ENCODE assay signal across 10 cellular contexts in the genomic region with DNA sequence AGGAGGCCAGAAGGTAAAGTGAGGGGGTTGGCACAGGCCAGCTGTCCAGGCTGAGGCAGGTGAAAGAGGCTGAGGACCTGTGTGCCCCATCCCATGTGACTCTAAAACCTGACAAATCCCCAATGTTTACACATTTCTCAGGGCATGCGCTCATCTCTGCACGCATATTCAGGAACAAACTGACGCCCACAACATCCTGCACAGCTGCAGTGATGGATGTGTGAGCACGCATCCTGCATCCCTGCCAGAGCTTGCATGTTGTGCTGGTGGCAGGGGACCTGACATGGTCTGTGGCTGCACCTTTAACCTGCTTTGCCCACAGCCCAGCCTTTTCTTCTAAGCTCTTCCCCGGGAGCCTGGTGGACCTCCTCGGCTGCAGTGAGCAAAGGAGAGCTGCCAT.
A peak's percentile ranks its signal among the peaks of the same experiment; 100 is the strongest.
DNase-seq lines count a peak whose midpoint lies in the region; ATAC-seq and TF ChIP-seq lines count a peak whose summit lies in the region.
"Had no signal": no experiment of that assay in that cellular context is flagged by ENCODE, and none has a peak within 500 bp of the region (broad histone marks: within the 10 kb centered on the region; RNA-seq: fewer than 3 reads in every experiment).

No MANE protein-coding gene starts in this region.

- H3K9me3 Mint-ChIP-seq in activated CD4-positive, alpha-beta memory T cell treated with anti-CD3 and anti-CD28 coated beads, Interleukin-2, amount 10 ng/mL, durations not matched to agents 7 days and 5 days = no peaks in the 10 kb centered on the region

- peak; percentile 3 for DNase-seq in GM12865 (ENCODE audit: low read depth)
- DNase-seq in activated CD4-positive, alpha-beta memory T cell treated with anti-CD3 and anti-CD28 coated beads, Interleukin-2, amount 10 ng/mL, durations not matched to agents 7 days and 5 days = peak; percentile 40
- DNase-seq in stimulated activated CD4-positive, alpha-beta T cell treated with anti-CD3 and anti-CD28 coated beads, Interleukin-15, amount 100 ng/mL, for 48 hours (ENCODE audit: low read depth in 2 of 2) = peak; percentile 13 to 60
- DNase-seq in GM13977 (ENCODE audit: low spot score) = no peak
- no peak for DNase-seq in cerebellar nuclear complex (lab: John Stamatoyannopoulos, UW)
- DNase-seq: HCEC 1CT, NCI-H1694 treated with DMSO at 0.1 percent for 48 hours had no signal

- no peak for TF ChIP-seq CTCF in GM12865 (IDR thresholded peaks at IDR 0.05; ENCODE audit: insufficient read depth, low read depth, low read length, missing control alignments)
- no peak for TF ChIP-seq CTCF in GM13977 (IDR thresholded peaks at IDR 0.05; ENCODE audit: extremely low read depth, insufficient read depth, missing control alignments)

- no peaks in the 10 kb centered on the region for H3K36me3 Mint-ChIP-seq in activated CD4-positive, alpha-beta memory T cell treated with anti-CD3 and anti-CD28 coated beads, Interleukin-2, amount 10 ng/mL, durations not matched to agents 7 days and 5 days (ENCODE audit: low read depth)

- no peak overlapping the region for H3K4me3 Mint-ChIP-seq in activated CD4-positive, alpha-beta memory T cell treated with anti-CD3 and anti-CD28 coated beads, Interleukin-2, amount 10 ng/mL, durations not matched to agents 7 days and 5 days

- H3K27me3 Mint-ChIP-seq in activated CD4-positive, alpha-beta memory T cell treated with anti-CD3 and anti-CD28 coated beads, Interleukin-2, amount 10 ng/mL, durations not matched to agents 7 days and 5 days = peaks cover 2% of the 10 kb centered on the region

- no peak overlapping the region for H3K4me3 ChIP-seq in GM12865 (ENCODE audit: low read depth, low read length)

- peaks cover 28% of the 10 kb centered on the region for H3K4me1 Mint-ChIP-seq in activated CD4-positive, alpha-beta memory T cell treated with anti-CD3 and anti-CD28 coated beads, Interleukin-2, amount 10 ng/mL, durations not matched to agents 7 days and 5 days

- CTCF ChIA-PET in activated CD4-positive, alpha-beta memory T cell treated with anti-CD3 and anti-CD28 coated beads, Interleukin-2, amount 10 ng/mL, durations not matched to agents 7 days and 5 days (lab: Charles Lee) = interaction anchor here (1.2 to 1.7 kb wide), 3 partner anchors 18 to 24 kb away, joined by 3 to 4 read pairs (median 4); no protein-coding TSS in a partner anchor

- in situ Hi-C loops in GM13977 (cut with MboI; ENCODE audit: low pct_unique_long_range_greater_than_20kb, low sequenced_read_pairs, unreplicated experiment) = no loop called here

- peak; percentile 68 for ATAC-seq in HG03039 (IDR thresholded peaks at IDR 0.05; ENCODE audit: unreplicated experiment)
- ATAC-seq in HG03159 (IDR thresholded peaks at IDR 0.05; ENCODE audit: unreplicated experiment) = no peak
- ATAC-seq: sciatic nerve had no signal

- H3K27ac Mint-ChIP-seq in activated CD4-positive, alpha-beta memory T cell treated with anti-CD3 and anti-CD28 coated beads, Interleukin-2, amount 10 ng/mL, durations not matched to agents 7 days and 5 days = no peak overlapping the region

- POLR2A ChIA-PET in activated CD4-positive, alpha-beta memory T cell treated with anti-CD3 and anti-CD28 coated beads, Interleukin-2, amount 10 ng/mL, durations not matched to agents 7 days and 5 days (lab: Charles Lee) = interaction anchor here (0.9 to 1.9 kb wide), 2 partner anchors 9 to 18 kb away, joined by 3 to 7 read pairs; no protein-coding TSS in a partner anchor

Comparison
In these comparisons a context has a peak if more than half of its experiments do, and no peak if none do; other contexts are left out.
1. DNase-seq: peak in GM12865 (single experiment), activated CD4-positive, alpha-beta memory T cell treated with anti-CD3 and anti-CD28 coated beads, Interleukin-2, amount 10 ng/mL, durations not matched to agents 7 days and 5 days (single experiment) and stimulated activated CD4-positive, alpha-beta T cell treated with anti-CD3 and anti-CD28 coated beads, Interleukin-15, amount 100 ng/mL, for 48 hours (2 of 2); none in GM13977 (single experiment) and cerebellar nuclear complex (0 of 2).